16 cellular contexts compared by ENCODE assay signal in the genomic region with DNA sequence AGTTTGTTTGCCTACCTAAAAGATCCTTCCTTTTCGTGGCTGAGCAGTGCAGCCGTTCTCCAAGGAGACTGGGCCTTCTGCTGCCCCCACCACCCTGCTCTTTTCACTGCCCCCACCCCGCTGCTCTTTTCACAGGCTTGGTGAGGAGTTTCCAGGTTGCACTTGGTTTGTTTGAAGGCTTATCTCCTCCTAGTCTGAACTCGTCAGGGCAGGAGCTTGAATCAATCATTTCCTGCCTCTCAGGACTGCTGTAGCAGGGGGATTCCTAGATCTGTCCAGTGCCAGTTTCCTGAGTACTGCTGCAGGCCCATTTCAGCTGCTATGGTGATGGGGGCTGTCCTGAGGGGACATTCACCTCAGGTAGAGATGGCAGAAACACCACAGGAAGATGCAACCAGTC. TPM values are rescaled to one million over a fixed set of nuclear protein-coding genes. Genes with fewer than 3 reads are reported as not detected.
DNase-seq lines count a peak whose midpoint lies in the region; ATAC-seq and TF ChIP-seq lines count a peak whose summit lies in the region.
"Had no signal": no experiment of that assay in that cellular context is flagged by ENCODE, and none has a peak within 500 bp of the region (broad histone marks: within the 10 kb centered on the region; RNA-seq: fewer than 3 reads in every experiment).

No MANE protein-coding gene starts in this region.

- TF ChIP-seq POLR2A in IMR-90 (IDR thresholded peaks at IDR 0.05; ENCODE audit: low read depth, low read length), result no peak
- no peak for TF ChIP-seq POLR2A in sigmoid colon (IDR thresholded peaks at IDR 0.05)

- no peak overlapping the region for H3K27ac ChIP-seq in CD4-positive, alpha-beta T cell (ENCODE audit: low read depth, low read length)
- H3K27ac ChIP-seq in IMR-90 (ENCODE audit: insufficient read depth, low read length) (no peak overlapping the region), mammary epithelial cell (ENCODE audit: insufficient read depth, low read depth, low read length) (peak overlapping the region; percentile 14), mesodermal cell (ENCODE audit: low read depth, low read length, severe bottlenecking) (peak overlapping the region; percentile 33), sigmoid colon (no peak overlapping the region)
- H3K27ac ChIP-seq: heart right ventricle, left ventricle myocardium inferior had no signal

- H2AFZ ChIP-seq in IMR-90 (replicated peaks; ENCODE audit: low read length, poor library complexity), result no peak overlapping the region
- no peak overlapping the region for H2AFZ ChIP-seq in mammary epithelial cell (ENCODE audit: low read depth, low read length)

- TF ChIP-seq EP300 in sigmoid colon (IDR thresholded peaks at IDR 0.05), result no peak

- H2AK5ac ChIP-seq in IMR-90 (ENCODE audit: low read depth, low read length), result no peak overlapping the region

- H3K14ac ChIP-seq in IMR-90 (replicated peaks; ENCODE audit: low read depth, low read length), result 0 out of 2 replicates have a peak overlapping the region, but pooled peaks have one; percentile 10

- no TSS peak for BruUV-seq in IMR-90 (replicated peaks; lab: Mats Ljungman, UMichigan)
- BruUV-seq in mammary epithelial cell (replicated peaks; lab: Mats Ljungman, UMichigan), result no TSS peak

- H2AK9ac ChIP-seq in IMR-90 (replicated peaks; ENCODE audit: low read depth, low read length, poor library complexity), result no peak overlapping the region

- peaks cover 72% of the 10 kb centered on the region for H3K4me1 Mint-ChIP-seq in CD4-positive, alpha-beta T cell (ENCODE audit: low read depth)

- H3K27me3 ChIP-seq in CD4-positive, alpha-beta T cell (ENCODE audit: control insufficient read depth, insufficient read depth, low read length), result no peaks in the 10 kb centered on the region
- H3K27me3 ChIP-seq in IMR-90 (ENCODE audit: control insufficient read depth, insufficient read depth, low read length), result no peaks in the 10 kb centered on the region
- no peaks in the 10 kb centered on the region for H3K27me3 ChIP-seq in mammary epithelial cell (ENCODE audit: insufficient read depth, low read length)
- no peaks in the 10 kb centered on the region for H3K27me3 ChIP-seq in sigmoid colon
- H3K27me3 ChIP-seq: body of pancreas, heart right ventricle had no signal

- H3K4me2 ChIP-seq in IMR-90 (ENCODE audit: low read depth, low read length), result no peak overlapping the region
- H3K4me2 ChIP-seq in mammary epithelial cell (ENCODE audit: insufficient read depth, low read depth, low read length), result peak overlapping the region; percentile 20

- POLR2A ChIA-PET in CD4-positive, alpha-beta T cell (lab: Charles Lee), result interaction anchor here (0.9 to 1.4 kb wide), 2 partner anchors 10 to 40 kb away, joined by 5 to 6 read pairs; a partner anchor contains a TSS
- POLR2A ChIA-PET in IMR-90 (lab: Charles Lee; ENCODE audit: unreplicated experiment), result no interaction called here

- H3K9ac ChIP-seq in IMR-90 (ENCODE audit: low read depth, low read length) (no peak overlapping the region), mammary epithelial cell (ENCODE audit: insufficient read depth, low read length) (no peak overlapping the region)

- H3K36me3 ChIP-seq in IMR-90 (ENCODE audit: control insufficient read depth, insufficient read depth, low read length) (peaks cover 35% of the 10 kb centered on the region), mammary epithelial cell (ENCODE audit: insufficient read depth, low read length) (peaks cover 17% of the 10 kb centered on the region), mesodermal cell (ENCODE audit: control insufficient read depth, insufficient read depth, low read length) (peaks cover 81% of the 10 kb centered on the region), sigmoid colon (peaks cover 0 to 19% (median 3%) of the 10 kb centered on the region in 4 donors)

- H4K20me1 ChIP-seq in IMR-90 (ENCODE audit: insufficient read depth, low read length) (peaks cover 85% of the 10 kb centered on the region), mammary epithelial cell (ENCODE audit: insufficient read depth, low read length) (peaks cover 3% of the 10 kb centered on the region)

- H3K27me3 Mint-ChIP-seq in CD4-positive, alpha-beta T cell, result no peaks in the 10 kb centered on the region

- no peak overlapping the region for H4K8ac ChIP-seq in IMR-90 (ENCODE audit: low read depth in 2 of 2, low read length in 2 of 2)

- H3K18ac ChIP-seq in IMR-90 (ENCODE audit: low read depth, low read length), result no peak overlapping the region

- dilution Hi-C loops in IMR-90 (cut with HindIII; ENCODE audit: low sequenced_read_pairs, unreplicated experiment), result no loop called here
- dilution Hi-C loops in mammary epithelial cell (cut with HindIII; ENCODE audit: low sequenced_read_pairs), result no loop called here

- intact Hi-C loops in CD4-positive, alpha-beta T cell (cut with DNase I, micrococcal nuclease), result loop anchor here in 1 of 2 experiments (5.0 kb wide), 1 partner anchor 35 kb away; no protein-coding TSS in a partner anchor
- intact Hi-C loops in IMR-90 (cut with micrococcal nuclease) (no loop called here), mammary epithelial cell (cut with micrococcal nuclease) (no loop called here), sigmoid colon (cut with DNase I) (no loop called here)

- peaks cover 3 to 69% of the 10 kb centered on the region in 2 experiments; a peak in 3 of 4 replicates for H3K79me1 ChIP-seq in IMR-90 (ENCODE audit: low read depth in 1 of 2, low read length in 2 of 2)

- H4K91ac ChIP-seq in IMR-90 (ENCODE audit: insufficient read depth, low read depth, low read length), result no peak overlapping the region

- H2BK5ac ChIP-seq in IMR-90 (ENCODE audit: low read depth, low read length, poor library complexity, severe bottlenecking), result no peak overlapping the region

- no CpG with 5 or more reads among the region's 4 CpGs for WGBS in IMR-90 (ENCODE audit: extremely low coverage in 2 of 2, insufficient read length in 1 of 2), 2 experiments
- 49% methylated on average over 4 of the region's 4 CpGs for WGBS in mammary epithelial cell (ENCODE audit: low coverage, missing lambda C conversion rate)
- WGBS in mesodermal cell (ENCODE audit: insufficient coverage in 2 of 2), 2 experiments, result 79 to 90% methylated on average over 4 of the region's 4 CpGs
- WGBS in sigmoid colon, 2 donors, result 75 to 77% methylated on average over 4 of the region's 4 CpGs

- DNase-seq in CD4-positive, alpha-beta T cell, result no peak
- no peak for DNase-seq in IMR-90
- DNase-seq in mammary epithelial cell, result peak; percentile 71
- no peak for DNase-seq in sigmoid colon
- DNase-seq in EL, result no peak
- DNase-seq in foreskin fibroblast, result no peak
- DNase-seq: activated T-cell treated with anti-CD3 and anti-CD28 coated beads for 4 hours, body of pancreas, C1 segment of cervical spinal cord, heart right ventricle, left ventricle myocardium inferior, NCI-H2081, NCI-H748 treated with DMSO at 0.1 percent for 48 hours had no signal

- no peak overlapping the region for H3K4me3 ChIP-seq in IMR-90 (ENCODE audit: insufficient read depth, low read depth, low read length)
- H3K4me3 ChIP-seq in mammary epithelial cell (replicated peaks in 1 of 3; ENCODE audit: insufficient read depth in 1 of 3, low read depth in 2 of 3, low read length in 3 of 3), result no peak overlapping the region
- H3K4me3 ChIP-seq in mesodermal cell (ENCODE audit: extremely low read depth, insufficient read depth, low read length, poor library complexity, severe bottlenecking), result no peak overlapping the region
- H3K4me3 ChIP-seq in sigmoid colon, result no peak overlapping the region
- no peak overlapping the region for H3K4me3 ChIP-seq in foreskin fibroblast (ENCODE audit: low read depth in 1 of 2, low read length in 2 of 2)
- H3K4me3 ChIP-seq: body of pancreas, heart right ventricle, left ventricle myocardium inferior had no signal

- CTCF ChIA-PET in CD4-positive, alpha-beta T cell (lab: Charles Lee), result interaction anchor here (1.4 to 2.0 kb wide), 2 partner anchors 88 to 99 kb away, joined by 5 read pairs; no protein-coding TSS in a partner anchor
- CTCF ChIA-PET in IMR-90 (lab: Yijun Ruan, JAX) (no interaction called here), mammary epithelial cell (lab: Charles Lee; ENCODE audit: low non-redundant PET) (interaction anchor here (0.6 kb wide), 1 partner anchor 1294 kb away, joined by 6 read pairs; no protein-coding TSS in a partner anchor)

- H3K36me3 Mint-ChIP-seq in CD4-positive, alpha-beta T cell (ENCODE audit: low read depth), result peaks cover 68% of the 10 kb centered on the region

- no peak overlapping the region for H3K56ac ChIP-seq in IMR-90 (ENCODE audit: extremely low read depth, insufficient read depth, low read length)

- H3K4ac ChIP-seq in IMR-90 (ENCODE audit: low read depth, low read length), result no peak overlapping the region

- no peak overlapping the region for H4K5ac ChIP-seq in IMR-90 (ENCODE audit: low read depth, low read length)

- in situ Hi-C loops in IMR-90 (cut with MboI; ENCODE audit: low sequenced_read_pairs) (no loop called here), mammary epithelial cell (cut with MboI; ENCODE audit: low sequenced_read_pairs in 2 of 2) (no loop called here)

- H3K9me3 ChIP-seq in CD4-positive, alpha-beta T cell (ENCODE audit: control insufficient read depth, low read length), result no peaks in the 10 kb centered on the region
- H3K9me3 ChIP-seq in IMR-90 (ENCODE audit: control insufficient read depth, insufficient read depth, low read length) (no peaks in the 10 kb centered on the region), mammary epithelial cell (replicated peaks; ENCODE audit: insufficient read depth, low read length) (no peaks in the 10 kb centered on the region), mesodermal cell (ENCODE audit: control insufficient read depth, low read length) (no peaks in the 10 kb centered on the region), sigmoid colon (no peaks in the 10 kb centered on the region)
- H3K9me3 ChIP-seq: body of pancreas, heart right ventricle, left ventricle myocardium inferior had no signal

- H3K27ac Mint-ChIP-seq in CD4-positive, alpha-beta T cell, result peak overlapping the region; percentile 50

- H2BK120ac ChIP-seq in IMR-90 (ENCODE audit: low read depth, low read length), result no peak overlapping the region

- peaks cover 48% of the 10 kb centered on the region for H3K9me1 ChIP-seq in IMR-90 (ENCODE audit: insufficient read depth, low read length)

- H3K9me3 Mint-ChIP-seq in CD4-positive, alpha-beta T cell, result no peaks in the 10 kb centered on the region

- H3K4me1 ChIP-seq in IMR-90 (ENCODE audit: control insufficient read depth, insufficient read depth, low read length) (peaks cover 26% of the 10 kb centered on the region), mammary epithelial cell (ENCODE audit: insufficient read depth, low read length) (peaks cover 43% of the 10 kb centered on the region), mesodermal cell (ENCODE audit: control insufficient read depth, insufficient read depth, low read length, poor library complexity, severe bottlenecking) (peaks cover 56% of the 10 kb centered on the region), sigmoid colon (peaks cover 0 to 52% (median 41%) of the 10 kb centered on the region in 4 donors)

- H2BK15ac ChIP-seq in IMR-90 (ENCODE audit: low read depth, low read length), result no peak overlapping the region

- no peak overlapping the region for H2BK20ac ChIP-seq in IMR-90 (ENCODE audit: low read depth, low read length)

- no peak for TF ChIP-seq CTCF in CD4-positive, alpha-beta T cell (IDR thresholded peaks at IDR 0.05)
- TF ChIP-seq CTCF in IMR-90 (conservative IDR thresholded peaks at IDR 0.05; ENCODE audit: low read depth, low read length) (no peak), mammary epithelial cell (conservative IDR thresholded peaks at IDR 0.05 in 1 of 2, IDR thresholded peaks at IDR 0.05 in 1 of 2; ENCODE audit: extremely low read depth in 1 of 2, insufficient read depth in 1 of 2, low read depth in 1 of 2, low read length in 2 of 2) (no peak), sigmoid colon (IDR thresholded peaks at IDR 0.05) (no peak), foreskin fibroblast (IDR thresholded peaks at IDR 0.05; ENCODE audit: low read depth, low read length) (no peak)

- peaks cover 96% of the 10 kb centered on the region for H3K79me2 ChIP-seq in mammary epithelial cell (ENCODE audit: insufficient read depth, low read length)

- peak overlapping the region; percentile 30 for H3K4me3 Mint-ChIP-seq in CD4-positive, alpha-beta T cell

- TF ChIP-seq RAD21 in IMR-90 (IDR thresholded peaks at IDR 0.05; ENCODE audit: low read length), result no peak

- H3K23ac ChIP-seq in IMR-90 (ENCODE audit: low read depth, low read length), result no peak overlapping the region

- no peak for ATAC-seq in CD4-positive, alpha-beta T cell (ENCODE audit: poor library complexity)
- ATAC-seq in IMR-90 (ENCODE audit: low read depth), result no peak
- ATAC-seq in GM19463 (IDR thresholded peaks at IDR 0.05; ENCODE audit: unreplicated experiment), result no peak
- ATAC-seq: body of pancreas, heart right ventricle, Right ventricle myocardium inferior had no signal

RNA-seq across cellular contexts. Expression of a gene that starts 10.0 kb away (rescaled TPM):
- 100 to 1,000 TPM; 181 to 191 TPM for total RNA-seq in CD4-positive, alpha-beta T cell
- total RNA-seq in IMR-90 (2012; rRNA removed) (19.0 and 22.8 TPM in 2 replicates), mammary epithelial cell (100 to 1,000 TPM in 1 of 2 donors, 10 to 100 TPM in 1; 34.3 to 138 TPM), sigmoid colon (10 to 100 TPM; 26.4 to 75.3 (median 34.9) TPM)
- polyA plus RNA-seq in IMR-90 (2012; rRNA removed) (68.8 and 71.5 TPM in 2 replicates), mammary epithelial cell (51.1 TPM), sigmoid colon (10 to 100 TPM; 25.8 to 86.8 (median 37.5) TPM)
- polyA plus RNA-seq in IMR-90 (2012; cell fraction: cytosol; rRNA removed), result 43.1 and 81.0 TPM in 2 replicates
- polyA plus RNA-seq in IMR-90 (2012; cell fraction: nucleus; rRNA removed; ENCODE audit: low replicate concordance), result 269 and 514 TPM in 2 replicates
- polyA minus RNA-seq in mammary epithelial cell, result 93.6 TPM
- polyA plus RNA-seq in mesodermal cell (2013, experiment 1 of 2), result 83.8 TPM
- 71.0 TPM for polyA plus RNA-seq in mesodermal cell (2013, experiment 2 of 2)

RNA-seq across cellular contexts. Expression of a gene that starts 21.8 kb away (rescaled TPM):
- total RNA-seq in CD4-positive, alpha-beta T cell, result 10 to 100 TPM; 24.1 to 27.7 TPM
- total RNA-seq in IMR-90 (2012; rRNA removed) (25.8 and 27.1 TPM in 2 replicates), mammary epithelial cell (10 to 100 TPM; 14.7 to 18.8 TPM), sigmoid colon (10 to 100 TPM; 26.4 to 39.6 (median 32.7) TPM)
- polyA plus RNA-seq in IMR-90 (2012; rRNA removed) (28.7 and 30.1 TPM in 2 replicates), mammary epithelial cell (10.5 TPM), sigmoid colon (10 to 100 TPM in 1 of 3 donors, 1 to 10 TPM in 2; 5.4 to 14.0 (median 6.0) TPM)
- polyA plus RNA-seq in IMR-90 (2012; cell fraction: cytosol; rRNA removed), result 14.3 and 46.6 TPM in 2 replicates
- 70.3 and 122 TPM in 2 replicates for polyA plus RNA-seq in IMR-90 (2012; cell fraction: nucleus; rRNA removed; ENCODE audit: low replicate concordance)
- polyA minus RNA-seq in mammary epithelial cell, result 2.3 TPM
- 17.7 TPM for polyA plus RNA-seq in mesodermal cell (2013, experiment 1 of 2)
- 17.0 TPM for polyA plus RNA-seq in mesodermal cell (2013, experiment 2 of 2)

Comparison
In these comparisons a context has a peak if more than half of its experiments do, and no peak if none do; other contexts are left out.
1. H3K27ac ChIP-seq: peak in mammary epithelial cell (single experiment) and mesodermal cell (single experiment); none in CD4-positive, alpha-beta T cell (single experiment), IMR-90 (single experiment) and sigmoid colon (0 of 4).